ENCODE assay signal across 18 cellular contexts in genomic region chr6:12148841-12149240, GRCh38.
DNase-seq lines count a peak whose midpoint lies in the region; ATAC-seq and TF ChIP-seq lines count a peak whose summit lies in the region.
"Had no signal": no experiment of that assay in that cellular context is flagged by ENCODE, and none has a peak within 500 bp of the region (broad histone marks: within the 10 kb centered on the region; RNA-seq: fewer than 3 reads in every experiment).

No MANE protein-coding gene starts in this region.

- peak; percentile 31 for DNase-seq in EL
- DNase-seq in M059J (ENCODE audit: low read depth) = peak; percentile 44
- DNase-seq in activated naive CD8-positive, alpha-beta T cell treated with anti-CD3 and anti-CD28 coated beads for 36 hours = no peak
- no peak for DNase-seq in memory B cell (ENCODE audit: low spot score in 2 of 2)
- no peak for DNase-seq in glutamatergic neuron
- no peak for DNase-seq in mesothelial cell of epicardium (ENCODE audit: low spot score in 2 of 2, unreplicated experiment in 2 of 2)
- DNase-seq in stomach = no peak
- DNase-seq: activated CD4-positive, alpha-beta T cell treated with anti-CD3 and anti-CD28 coated beads, Interleukin-2, amount 10 ng/mL, durations not matched to agents 7 days and 5 days; activated effector memory CD4-positive, alpha-beta T cell treated with anti-CD3 and anti-CD28 coated beads, Interleukin-2, amount 50 U/mL, for 16 hours; C1 segment of cervical spinal cord; heart right ventricle; NCI-H1417 treated with DMSO at 0.1 percent for 48 hours; NCI-H2227 treated with DMSO at 0.1 percent for 48 hours; stimulated activated CD4-positive, alpha-beta T cell treated with anti-CD3 and anti-CD28 coated beads, Interleukin-2, amount 100 ng/mL, for 24 hours; upper lobe of left lung had no signal

- peaks cover 0 to 21% (median 0%) of the 10 kb centered on the region in 4 donors for H3K4me1 ChIP-seq in stomach
- H3K4me1 ChIP-seq: heart right ventricle, upper lobe of left lung had no signal

- H3K27me3 Mint-ChIP-seq in activated naive CD8-positive, alpha-beta T cell treated with anti-CD3 and anti-CD28 coated beads for 36 hours = no peaks in the 10 kb centered on the region
- H3K27me3 Mint-ChIP-seq in memory B cell (no peaks in the 10 kb centered on the region), glutamatergic neuron (ENCODE audit: unreplicated experiment) (no peaks in the 10 kb centered on the region), mesothelial cell of epicardium (ENCODE audit: low read depth) (no peaks in the 10 kb centered on the region)
- H3K27me3 Mint-ChIP-seq: activated CD4-positive, alpha-beta T cell treated with anti-CD3 and anti-CD28 coated beads, Interleukin-2, amount 10 ng/mL, durations not matched to agents 7 days and 5 days; central memory CD8-positive, alpha-beta T cell; natural killer cell treated with Interleukin-12 subunit alpha and Interleukin-12 subunit beta and Interleukin-15 and Interleukin-18, amount 100 ng/mL, for 72 hours had no signal

- no peaks in the 10 kb centered on the region for H3K9me3 ChIP-seq in stomach
- H3K9me3 ChIP-seq: upper lobe of left lung had no signal

- H3K4me3 ChIP-seq in stomach = no peak overlapping the region
- H3K4me3 ChIP-seq: heart right ventricle, upper lobe of left lung had no signal

- peaks cover 0 to 4% (median 0%) of the 10 kb centered on the region in 4 donors for H3K36me3 ChIP-seq in stomach
- H3K36me3 ChIP-seq: upper lobe of left lung had no signal

- H3K36me3 Mint-ChIP-seq in activated naive CD8-positive, alpha-beta T cell treated with anti-CD3 and anti-CD28 coated beads for 36 hours = peaks cover 17% of the 10 kb centered on the region
- H3K36me3 Mint-ChIP-seq in memory B cell = peaks cover 15% of the 10 kb centered on the region
- peaks cover 5% of the 10 kb centered on the region for H3K36me3 Mint-ChIP-seq in glutamatergic neuron (ENCODE audit: unreplicated experiment)
- peaks cover 5% of the 10 kb centered on the region for H3K36me3 Mint-ChIP-seq in mesothelial cell of epicardium
- H3K36me3 Mint-ChIP-seq: natural killer cell treated with Interleukin-12 subunit alpha and Interleukin-12 subunit beta and Interleukin-15 and Interleukin-18, amount 100 ng/mL, for 72 hours had no signal

- no peak for TF ChIP-seq CTCF in glutamatergic neuron (IDR thresholded peaks at IDR 0.05; ENCODE audit: partially characterized antibody, unreplicated experiment)
- no peak for TF ChIP-seq CTCF in mesothelial cell of epicardium (IDR thresholded peaks at IDR 0.05; ENCODE audit: unreplicated experiment)
- TF ChIP-seq CTCF in stomach (IDR thresholded peaks at IDR 0.05) = no peak

- TF ChIP-seq EP300 in stomach (IDR thresholded peaks at IDR 0.05) = no peak

- peaks cover 19% of the 10 kb centered on the region for H3K4me1 Mint-ChIP-seq in activated naive CD8-positive, alpha-beta T cell treated with anti-CD3 and anti-CD28 coated beads for 36 hours
- H3K4me1 Mint-ChIP-seq in memory B cell (peaks cover 11% of the 10 kb centered on the region), glutamatergic neuron (ENCODE audit: low read depth, unreplicated experiment) (no peaks in the 10 kb centered on the region), mesothelial cell of epicardium (peaks cover 10% of the 10 kb centered on the region)

- intact Hi-C loops in stomach (cut with DNase I; ENCODE audit: low total_unique reads) = no loop called here

- no peak overlapping the region for H3K4me3 Mint-ChIP-seq in activated naive CD8-positive, alpha-beta T cell treated with anti-CD3 and anti-CD28 coated beads for 36 hours
- no peak overlapping the region for H3K4me3 Mint-ChIP-seq in memory B cell
- H3K4me3 Mint-ChIP-seq in glutamatergic neuron (ENCODE audit: unreplicated experiment) = no peak overlapping the region
- H3K4me3 Mint-ChIP-seq in mesothelial cell of epicardium = no peak overlapping the region
- H3K4me3 Mint-ChIP-seq: activated CD4-positive, alpha-beta T cell treated with anti-CD3 and anti-CD28 coated beads, Interleukin-2, amount 10 ng/mL, durations not matched to agents 7 days and 5 days; central memory CD8-positive, alpha-beta T cell; natural killer cell treated with Interleukin-12 subunit alpha and Interleukin-12 subunit beta and Interleukin-15 and Interleukin-18, amount 100 ng/mL, for 72 hours had no signal

- no peaks in the 10 kb centered on the region for H3K9me3 Mint-ChIP-seq in activated naive CD8-positive, alpha-beta T cell treated with anti-CD3 and anti-CD28 coated beads for 36 hours
- H3K9me3 Mint-ChIP-seq in memory B cell (no peaks in the 10 kb centered on the region), glutamatergic neuron (ENCODE audit: unreplicated experiment) (no peaks in the 10 kb centered on the region), mesothelial cell of epicardium (peaks cover 2% of the 10 kb centered on the region)
- H3K9me3 Mint-ChIP-seq: central memory CD8-positive, alpha-beta T cell; natural killer cell treated with Interleukin-12 subunit alpha and Interleukin-12 subunit beta and Interleukin-15 and Interleukin-18, amount 100 ng/mL, for 72 hours had no signal

- 48 to 62% (median 51%) methylated on average over 4 of the region's 4 CpGs for WGBS in stomach, 5 donors

- ATAC-seq in memory B cell (ENCODE audit: low read depth) = peak; percentile 82
- ATAC-seq in GM21737 (IDR thresholded peaks at IDR 0.05; ENCODE audit: unreplicated experiment) = no peak
- ATAC-seq: heart right ventricle; natural killer cell treated with Interleukin-12 subunit alpha and Interleukin-12 subunit beta and Interleukin-15 and Interleukin-18, amount 100 ng/mL, for 72 hours had no signal

- H3K27ac Mint-ChIP-seq in activated naive CD8-positive, alpha-beta T cell treated with anti-CD3 and anti-CD28 coated beads for 36 hours = peak overlapping the region; percentile 44
- H3K27ac Mint-ChIP-seq in memory B cell = peak overlapping the region; percentile 84
- H3K27ac Mint-ChIP-seq in glutamatergic neuron (ENCODE audit: unreplicated experiment) = no peak overlapping the region
- H3K27ac Mint-ChIP-seq in mesothelial cell of epicardium = no peak overlapping the region
- H3K27ac Mint-ChIP-seq: activated CD4-positive, alpha-beta T cell treated with anti-CD3 and anti-CD28 coated beads, Interleukin-2, amount 10 ng/mL, durations not matched to agents 7 days and 5 days had no signal

- no peak for TF ChIP-seq POLR2A in stomach (IDR thresholded peaks at IDR 0.05)

- H3K27ac ChIP-seq in stomach = no peak overlapping the region
- H3K27ac ChIP-seq: heart right ventricle, upper lobe of left lung had no signal

- H3K27me3 ChIP-seq in stomach = no peaks in the 10 kb centered on the region
- H3K27me3 ChIP-seq: heart right ventricle, upper lobe of left lung had no signal

Comparison
In these comparisons a context has a peak if more than half of its experiments do, and no peak if none do; other contexts are left out.
1. DNase-seq: peak in EL (single experiment) and M059J (single experiment); none in activated naive CD8-positive, alpha-beta T cell treated with anti-CD3 and anti-CD28 coated beads for 36 hours (single experiment), memory B cell (0 of 2), glutamatergic neuron (single experiment), mesothelial cell of epicardium (0 of 2) and stomach (single experiment).
2. H3K27ac Mint-ChIP-seq: peak in activated naive CD8-positive, alpha-beta T cell treated with anti-CD3 and anti-CD28 coated beads for 36 hours (single experiment) and memory B cell (single experiment); none in glutamatergic neuron (single experiment) and mesothelial cell of epicardium (single experiment).